Comparison of ENCODE assay signal across 14 cellular contexts in the genomic region with DNA sequence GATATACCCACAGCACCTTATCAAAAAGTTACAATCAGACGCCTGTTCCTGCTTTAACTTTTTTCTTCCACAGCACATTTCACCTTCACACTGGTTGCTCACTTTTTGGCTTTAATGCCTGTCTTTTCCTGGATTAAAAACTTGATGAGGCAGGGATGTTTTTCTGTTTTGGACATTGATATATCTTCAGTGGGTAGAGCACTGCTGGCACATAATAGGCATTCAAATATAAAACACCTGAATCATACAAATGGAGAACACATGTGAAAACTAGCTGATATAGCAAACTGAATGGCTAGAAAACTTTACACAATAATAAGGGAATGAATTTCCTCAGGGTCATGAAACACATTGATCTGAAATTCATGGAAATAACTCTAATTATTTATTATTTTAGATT.
DNase-seq lines count a peak whose midpoint lies in the region; ATAC-seq and TF ChIP-seq lines count a peak whose summit lies in the region.
"Had no signal": no experiment of that assay in that cellular context is flagged by ENCODE, and none has a peak within 500 bp of the region (broad histone marks: within the 10 kb centered on the region; RNA-seq: fewer than 3 reads in every experiment).

No MANE protein-coding gene starts in this region.

- H3K4me1 ChIP-seq in fibroblast of lung (ENCODE audit: control insufficient read depth, extremely low read depth, insufficient read depth, low read length) (peaks cover 14% of the 10 kb centered on the region), GM23338 (ENCODE audit: insufficient read depth) (no peaks in the 10 kb centered on the region), neural progenitor cell (no peaks in the 10 kb centered on the region)

- ATAC-seq in omental fat pad (ENCODE audit: low FRiP score) = peak; percentile 23
- no peak for ATAC-seq in GM23338

- H3K36me3 ChIP-seq in fibroblast of lung (ENCODE audit: control insufficient read depth, insufficient read depth, low read length) (peaks cover 3% of the 10 kb centered on the region), GM23338 (ENCODE audit: insufficient read depth) (no peaks in the 10 kb centered on the region), neural progenitor cell (no peaks in the 10 kb centered on the region)
- H3K36me3 ChIP-seq: BE2C had no signal

- TF ChIP-seq CTCF in HFFc6 (IDR thresholded peaks at IDR 0.05) (no peak), RWPE1 (conservative IDR thresholded peaks at IDR 0.05; ENCODE audit: low read depth) (no peak), fibroblast of lung (conservative IDR thresholded peaks at IDR 0.05 in 1 of 2, IDR thresholded peaks at IDR 0.05 in 1 of 2; ENCODE audit: low read depth in 1 of 2, low read length in 2 of 2) (no peak), omental fat pad (IDR thresholded peaks at IDR 0.05) (no peak), GM23338 (conservative IDR thresholded peaks at IDR 0.05; ENCODE audit: low read depth in 2 of 2) (no peak), neural progenitor cell (IDR thresholded peaks at IDR 0.05) (no peak)

- no peak overlapping the region for H3K4me3 Mint-ChIP-seq in HFFc6
- H3K4me3 Mint-ChIP-seq in GM23338 = no peak overlapping the region
- H3K4me3 Mint-ChIP-seq in neural progenitor cell = no peak overlapping the region
- H3K4me3 Mint-ChIP-seq: CD4-positive, alpha-beta memory T cell had no signal

- no peaks in the 10 kb centered on the region for H3K9me2 ChIP-seq in GM23338 (ENCODE audit: insufficient read depth)

- H3K79me2 ChIP-seq in fibroblast of lung (ENCODE audit: control insufficient read depth, insufficient read depth, low read length) = peaks cover 87% of the 10 kb centered on the region
- H3K79me2 ChIP-seq in GM23338 (replicated peaks; ENCODE audit: insufficient read depth) = no peaks in the 10 kb centered on the region
- H3K79me2 ChIP-seq in neural progenitor cell (ENCODE audit: low read depth) = no peaks in the 10 kb centered on the region

- H3K27ac ChIP-seq in RWPE1 (peak overlapping the region; percentile 41; the same call in 1 of the 2 replicates), fibroblast of lung (ENCODE audit: insufficient read depth, low read length) (peak overlapping the region; percentile 8), GM23338 (ENCODE audit: low read depth) (no peak overlapping the region), neural progenitor cell (no peak overlapping the region)
- H3K27ac ChIP-seq: C4-2B, GM23248 had no signal

- H3K9me3 ChIP-seq in fibroblast of lung (ENCODE audit: control insufficient read depth, insufficient read depth, low read depth, low read length) = peaks cover 3% of the 10 kb centered on the region
- no peaks in the 10 kb centered on the region for H3K9me3 ChIP-seq in neural progenitor cell (ENCODE audit: low read depth)

- H2AFZ ChIP-seq in fibroblast of lung (ENCODE audit: low read length) = no peak overlapping the region
- H2AFZ ChIP-seq in GM23338 = no peak overlapping the region
- no peak overlapping the region for H2AFZ ChIP-seq in neural progenitor cell (replicated peaks)
- H2AFZ ChIP-seq: GM23248 had no signal

- H3K4me1 Mint-ChIP-seq in HFFc6 (ENCODE audit: low read depth) (peaks cover 68% of the 10 kb centered on the region), GM23338 (peaks cover 6% of the 10 kb centered on the region; the same call in 2 of the 3 replicates), neural progenitor cell (peaks cover 6% of the 10 kb centered on the region)
- H3K4me1 Mint-ChIP-seq: CD4-positive, alpha-beta memory T cell had no signal

- H3K27me3 Mint-ChIP-seq in HFFc6 (ENCODE audit: insufficient read depth) = peaks cover 1% of the 10 kb centered on the region
- H3K27me3 Mint-ChIP-seq in GM23338 (ENCODE audit: insufficient read depth, low read depth, poor library complexity) = no peaks in the 10 kb centered on the region
- no peaks in the 10 kb centered on the region for H3K27me3 Mint-ChIP-seq in neural progenitor cell (ENCODE audit: insufficient read depth, low read depth)
- H3K27me3 Mint-ChIP-seq: CD4-positive, alpha-beta memory T cell had no signal

- no peak overlapping the region for H3K9ac ChIP-seq in fibroblast of lung (ENCODE audit: insufficient read depth, low read length)
- H3K9ac ChIP-seq in neural progenitor cell = no peak overlapping the region
- H3K9ac ChIP-seq: GM23248 had no signal

- no peaks in the 10 kb centered on the region for H3F3A ChIP-seq in GM23338 (replicated peaks; ENCODE audit: low read depth)
- no peaks in the 10 kb centered on the region for H3F3A ChIP-seq in neural progenitor cell (ENCODE audit: low read depth)

- H3K9me3 Mint-ChIP-seq in HFFc6 (peaks cover 11% of the 10 kb centered on the region), GM23338 (0 out of 3 replicates have a peak, but pooled peaks cover 5% of the 10 kb centered on the region), neural progenitor cell (no peaks in the 10 kb centered on the region)

- H3K4me2 ChIP-seq in fibroblast of lung (ENCODE audit: extremely low read depth, insufficient read depth, low read length) (no peak overlapping the region), GM23338 (no peak overlapping the region), neural progenitor cell (no peak overlapping the region)

- CTCF ChIA-PET in RWPE1 (lab: Yijun Ruan, JAX) = no interaction called here

- no peaks in the 10 kb centered on the region for H3K27me3 ChIP-seq in fibroblast of lung (ENCODE audit: control insufficient read depth, insufficient read depth, low read length)
- H3K27me3 ChIP-seq in GM23338 (ENCODE audit: insufficient read depth) = no peaks in the 10 kb centered on the region
- H3K27me3 ChIP-seq in neural progenitor cell = no peaks in the 10 kb centered on the region
- H3K27me3 ChIP-seq: BE2C had no signal

- DNase-seq in HFFc6 (no peak), RWPE1 (ENCODE audit: low spot score) (no peak), fibroblast of lung (ENCODE audit: low read depth in 2 of 2) (no peak), omental fat pad (ENCODE audit: low spot score) (no peak), GM23338 (ENCODE audit: low spot score) (no peak), EL (no peak), neural progenitor cell (ENCODE audit: low spot score) (no peak)
- DNase-seq: BE2C; CD4-positive, alpha-beta memory T cell; COR-L47; DND-41; GM23248; H7 had no signal

- POLR2A ChIA-PET in RWPE1 (lab: Yijun Ruan, JAX; ENCODE audit: low non-redundant PET) = no interaction called here

- H4K20me1 ChIP-seq in fibroblast of lung (ENCODE audit: control insufficient read depth, extremely low read depth, insufficient read depth, low read length) (no peaks in the 10 kb centered on the region), GM23338 (replicated peaks; ENCODE audit: insufficient read depth) (no peaks in the 10 kb centered on the region), neural progenitor cell (ENCODE audit: low read depth) (no peaks in the 10 kb centered on the region)

- no peak overlapping the region for H3K4me3 ChIP-seq in fibroblast of lung (replicated peaks in 1 of 4; ENCODE audit: control extremely low read depth in 1 of 4, insufficient read depth in 1 of 4, low read depth in 3 of 4, low read length in 4 of 4)
- no peak overlapping the region for H3K4me3 ChIP-seq in GM23338
- no peak overlapping the region for H3K4me3 ChIP-seq in neural progenitor cell
- H3K4me3 ChIP-seq: GM23248 had no signal

- H3K27ac Mint-ChIP-seq in HFFc6 (peak overlapping the region; percentile 27; the same call in 1 of the 2 replicates), GM23338 (no peak overlapping the region), neural progenitor cell (no peak overlapping the region)
- H3K27ac Mint-ChIP-seq: CD4-positive, alpha-beta memory T cell had no signal

- peaks cover 60% of the 10 kb centered on the region for H3K36me3 Mint-ChIP-seq in HFFc6 (ENCODE audit: low read depth)
- peaks cover 8% of the 10 kb centered on the region; the same call in 2 of the 3 replicates for H3K36me3 Mint-ChIP-seq in GM23338 (ENCODE audit: low read depth)
- no peaks in the 10 kb centered on the region for H3K36me3 Mint-ChIP-seq in neural progenitor cell
- H3K36me3 Mint-ChIP-seq: CD4-positive, alpha-beta memory T cell had no signal

TF ChIP-seq in GM23338, 12 proteins besides CTCF, POLR2A, EP300 and RAD21 (continues in another document):
- TF ChIP-seq ZNF331 (CRISPR knock-in tag; IDR thresholded peaks at IDR 0.05; ENCODE audit: low read depth) (no peak), ZNF114 (CRISPR knock-in tag; IDR thresholded peaks at IDR 0.05) (no peak), NANOG (IDR thresholded peaks at IDR 0.05; ENCODE audit: borderline replicate concordance) (no peak)

Comparison
In these comparisons a context has a peak if more than half of its experiments do, and no peak if none do; other contexts are left out.
1. H3K27ac ChIP-seq: peak in RWPE1 (single experiment) and fibroblast of lung (single experiment); none in GM23338 (single experiment) and neural progenitor cell (single experiment).